In genomic region chr4:1249731-1250526, GRCh38 we compare ENCODE assay signal across 8 cellular contexts. TPM values are rescaled to one million over a fixed set of nuclear protein-coding genes. Genes with fewer than 3 reads are reported as not detected.
DNase-seq lines count a peak whose midpoint lies in the region; ATAC-seq, FAIRE-seq and TF ChIP-seq lines count a peak whose summit lies in the region.

No MANE protein-coding gene starts in this region.

- FAIRE-seq in A549 (lab: Jason Lieb, UNC), result no peak

- POLR2A ChIA-PET in A549 (lab: Yijun Ruan, JAX), result interaction anchor here (1.3 to 2.6 kb wide), 2 partner anchors 40 to 97 kb away, joined by 3 to 26 read pairs; partner anchors contain the start of gene UVSSA

- CTCF ChIA-PET in A549 (lab: Yijun Ruan, JAX), result interaction anchor here (0.8 to 2.4 kb wide), 4 partner anchors 9 to 96 kb away, joined by 3 to 8 read pairs (median 3); partner anchors contain the start of gene UVSSA

- no peaks in the 10 kb centered on the region for H3K27me3 Mint-ChIP-seq in stimulated activated naive CD8-positive, alpha-beta T cell treated with anti-CD3 and anti-CD28 coated beads, Interleukin-15, amount 100 ng/mL, for 72 hours

- no peak for TF ChIP-seq EP300 in A549 (IDR thresholded peaks at IDR 0.05)

- peaks cover 16% of the 10 kb centered on the region for H3K4me1 ChIP-seq in A549
- H3K4me1 ChIP-seq in effector memory CD4-positive, alpha-beta T cell (ENCODE audit: control insufficient read depth, insufficient read depth, low read length, poor library complexity, severe bottlenecking), result peaks cover 65% of the 10 kb centered on the region
- peaks cover 31% of the 10 kb centered on the region for H3K4me1 ChIP-seq in mucosa of descending colon (ENCODE audit: low read depth)

- H3K4me3 ChIP-seq in A549, result peak overlapping the region; percentile 99
- H3K4me3 ChIP-seq in effector memory CD4-positive, alpha-beta T cell (ENCODE audit: insufficient read depth, low read depth, low read length, poor library complexity, severe bottlenecking), result peak overlapping the region; percentile 82
- H3K4me3 ChIP-seq in mucosa of descending colon, result peak overlapping the region; percentile 63

- H3K27ac Mint-ChIP-seq in stimulated activated naive CD8-positive, alpha-beta T cell treated with anti-CD3 and anti-CD28 coated beads, Interleukin-15, amount 100 ng/mL, for 72 hours, result peak overlapping the region; percentile 98 to 99

- no peaks in the 10 kb centered on the region for H3K36me3 ChIP-seq in effector memory CD4-positive, alpha-beta T cell (ENCODE audit: control insufficient read depth, insufficient read depth, low read length)
- H3K36me3 ChIP-seq in mucosa of descending colon (ENCODE audit: low read depth), result no peaks in the 10 kb centered on the region

- H3K4me2 ChIP-seq in A549, result peak overlapping the region; percentile 98

- no peak for TF ChIP-seq RAD21 in A549 (conservative IDR thresholded peaks at IDR 0.05 in 1 of 2, IDR thresholded peaks at IDR 0.05 in 1 of 2)

- H3K4me3 Mint-ChIP-seq in stimulated activated naive CD8-positive, alpha-beta T cell treated with anti-CD3 and anti-CD28 coated beads, Interleukin-15, amount 100 ng/mL, for 72 hours, result peak overlapping the region; percentile 90 to 94

- no peak for TF ChIP-seq POLR2A in A549 (IDR thresholded peaks at IDR 0.05; ENCODE audit: low read length)

- peak in 1 of 2 experiments; percentile 29 for DNase-seq in A549 (ENCODE audit: low read depth in 1 of 2, low spot score in 1 of 2)
- peak; percentile 40 to 54 (median 49) for DNase-seq in effector memory CD4-positive, alpha-beta T cell
- peak; percentile 44 to 73 (median 68) for DNase-seq in mucosa of descending colon
- peak; percentile 69 to 79 for DNase-seq in stimulated activated naive CD8-positive, alpha-beta T cell treated with anti-CD3 and anti-CD28 coated beads, Interleukin-15, amount 100 ng/mL, for 72 hours
- no peak for DNase-seq in Ammon's horn (ENCODE audit: low spot score)

- H3K27ac ChIP-seq in A549, result peak overlapping the region; percentile 97 to 100
- H3K27ac ChIP-seq in effector memory CD4-positive, alpha-beta T cell (ENCODE audit: insufficient read depth, low read length, poor library complexity, severe bottlenecking), result peak overlapping the region; percentile 94

- peaks cover 78% of the 10 kb centered on the region for H3K4me1 Mint-ChIP-seq in stimulated activated naive CD8-positive, alpha-beta T cell treated with anti-CD3 and anti-CD28 coated beads, Interleukin-15, amount 100 ng/mL, for 72 hours

- peaks cover 0 to 21% of the 10 kb centered on the region in 2 donors for H3K9me3 Mint-ChIP-seq in stimulated activated naive CD8-positive, alpha-beta T cell treated with anti-CD3 and anti-CD28 coated beads, Interleukin-15, amount 100 ng/mL, for 72 hours

- H3K27me3 ChIP-seq in effector memory CD4-positive, alpha-beta T cell (replicated peaks; ENCODE audit: control insufficient read depth, insufficient read depth, low read length, poor library complexity, severe bottlenecking), result no peaks in the 10 kb centered on the region

- ATAC-seq in A549 (no peak), GM18867 (IDR thresholded peaks at IDR 0.05; ENCODE audit: unreplicated experiment) (peak; percentile 3), HG03439 (IDR thresholded peaks at IDR 0.05; ENCODE audit: unreplicated experiment) (peak; percentile 9), mucosa of descending colon (no peak)
- peak; percentile 17 to 23 for ATAC-seq in activated CD4-positive, CD25-positive, alpha-beta regulatory T cell treated with anti-CD3 and anti-CD28 coated beads, Interleukin-2, amount 50 U/mL, for 24 hours
- peak; percentile 58 for ATAC-seq in stimulated activated naive CD8-positive, alpha-beta T cell treated with anti-CD3 and anti-CD28 coated beads, Interleukin-15, amount 100 ng/mL, for 72 hours

- TF ChIP-seq CTCF in A549 (IDR thresholded peaks at IDR 0.05), result no peak
- no peak for TF ChIP-seq CTCF in mucosa of descending colon (IDR thresholded peaks at IDR 0.05)

- WGBS in A549 (ENCODE audit: missing lambda C conversion rate), result 73% methylated on average over 26 of the region's 39 CpGs

- H3K9me3 ChIP-seq in A549 (peaks cover 49% of the 10 kb centered on the region), mucosa of descending colon (no peaks in the 10 kb centered on the region)
- H3K9me3 ChIP-seq in effector memory CD4-positive, alpha-beta T cell (ENCODE audit: control insufficient read depth, low read length), result no peaks in the 10 kb centered on the region

- intact Hi-C loops in mucosa of descending colon (cut with DNase I, micrococcal nuclease), result loop anchor here (10.0 kb wide), 3 partner anchors 85 to 105 kb away; partner anchors contain the start of gene UVSSA (in 1 of the 2)

TF ChIP-seq in A549, 52 proteins besides CTCF, POLR2A, EP300 and RAD21:
- TF ChIP-seq RFX5 (IDR thresholded peaks at IDR 0.05), result no peak
- no peak for TF ChIP-seq TP53 (CRISPR knock-in tag; IDR thresholded peaks at IDR 0.05)
- no peak for TF ChIP-seq HOXB13 (CRISPR knock-in tag; IDR thresholded peaks at IDR 0.05; ENCODE audit: low read depth)
- TF ChIP-seq ZC3H11A (IDR thresholded peaks at IDR 0.05), result no peak
- TF ChIP-seq BCL3 (IDR thresholded peaks at IDR 0.05), result no peak
- TF ChIP-seq HOXB5 (CRISPR knock-in tag; IDR thresholded peaks at IDR 0.05), result no peak
- TF ChIP-seq HES2 (IDR thresholded peaks at IDR 0.05), result no peak
- TF ChIP-seq SREBF2 (IDR thresholded peaks at IDR 0.05), result no peak
- TF ChIP-seq USF2 (IDR thresholded peaks at IDR 0.05), result no peak
- no peak for TF ChIP-seq CBX2 (IDR thresholded peaks at IDR 0.05; ENCODE audit: borderline replicate concordance, low read depth)
- TF ChIP-seq MAX (IDR thresholded peaks at IDR 0.05), result no peak
- TF ChIP-seq PHF8 (IDR thresholded peaks at IDR 0.05; ENCODE audit: borderline replicate concordance, low read depth), result no peak
- no peak for TF ChIP-seq FOSB (CRISPR knock-in tag; IDR thresholded peaks at IDR 0.05)

RNA-seq across cellular contexts. Expression of gene CTBP1, which starts 1.0 kb away (rescaled TPM):
- polyA plus RNA-seq in A549 (2011; rRNA removed), result 39.3 and 43.1 TPM in 2 replicates
- polyA plus RNA-seq in A549 (2012; cell fraction: cytosol; rRNA removed), result 193 and 300 TPM in 2 replicates
- 430 and 585 TPM in 2 replicates for polyA plus RNA-seq in A549 (2012; cell fraction: nucleus; rRNA removed)
- 85.3 to 94.1 TPM (median 93.1 TPM) in 3 replicates for polyA plus RNA-seq in A549 (2017; fragmentation: RNase III; extraction: RNeasy Plus Mini Kit Qiagen cat#74134 plus additional on column Dnase treatment)
- polyA minus RNA-seq in A549 (2011; rRNA and poly(A)+ RNA removed), result 64.1 and 89.8 TPM in 2 replicates
- total RNA-seq in mucosa of descending colon, result 100 to 1,000 TPM; 151 to 188 (median 168) TPM

RNA-seq across cellular contexts. Expression of gene MAEA, which starts 39.8 kb away (rescaled TPM):
- polyA plus RNA-seq in A549 (2011; rRNA removed) (42.4 and 46.1 TPM in 2 replicates), A549 (2017; fragmentation: RNase III; extraction: RNeasy Plus Mini Kit Qiagen cat#74134 plus additional on column Dnase treatment) (58.4 to 67.1 TPM (median 58.5 TPM) in 3 replicates)
- 109 and 110 TPM in 2 replicates for polyA plus RNA-seq in A549 (2012; cell fraction: cytosol; rRNA removed)
- 191 and 229 TPM in 2 replicates for polyA plus RNA-seq in A549 (2012; cell fraction: nucleus; rRNA removed)
- 22.2 and 31.8 TPM in 2 replicates for polyA minus RNA-seq in A549 (2011; rRNA and poly(A)+ RNA removed)
- total RNA-seq in mucosa of descending colon, result 100 to 1,000 TPM in 1 of 3 donors, 10 to 100 TPM in 2; 75.5 to 112 (median 98.4) TPM

Comparison
In these comparisons a context has a peak if more than half of its experiments do, and no peak if none do; other contexts are left out.
1. ATAC-seq: peak in GM18867 (single experiment), HG03439 (single experiment), activated CD4-positive, CD25-positive, alpha-beta regulatory T cell treated with anti-CD3 and anti-CD28 coated beads, Interleukin-2, amount 50 U/mL, for 24 hours (2 of 2) and stimulated activated naive CD8-positive, alpha-beta T cell treated with anti-CD3 and anti-CD28 coated beads, Interleukin-15, amount 100 ng/mL, for 72 hours (single experiment); none in A549 (0 of 2) and mucosa of descending colon (single experiment).
2. Peak in every context shown above with its lines, with median percentiles within 50 percentile points of each other: H3K4me3 ChIP-seq.